In the genomic region with DNA sequence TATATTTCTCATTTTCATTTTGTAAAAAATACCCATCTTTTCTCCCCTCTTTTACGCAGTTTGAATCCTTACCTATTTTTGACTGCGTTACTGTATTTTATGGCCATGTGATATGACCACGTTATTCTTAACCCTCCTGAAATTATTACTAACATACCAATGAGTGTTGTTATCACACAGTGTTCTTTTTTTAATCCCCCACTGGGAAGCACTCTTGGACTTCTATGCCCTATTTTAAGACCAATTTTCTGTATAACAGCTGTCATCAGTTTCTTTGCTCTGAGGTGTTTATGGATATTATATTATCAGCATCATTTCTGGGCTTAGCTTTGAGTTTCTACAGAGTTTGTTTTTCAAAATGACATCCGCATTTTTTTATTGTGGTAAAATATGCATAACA, we compare ENCODE assay signal across 19 cellular contexts.
DNase-seq lines count a peak whose midpoint lies in the region; ATAC-seq, FAIRE-seq and TF ChIP-seq lines count a peak whose summit lies in the region.
"Had no signal": no experiment of that assay in that cellular context is flagged by ENCODE, and none has a peak within 500 bp of the region (broad histone marks: within the 10 kb centered on the region; RNA-seq: fewer than 3 reads in every experiment).

No MANE protein-coding gene starts in this region.

- H3K4me1 Mint-ChIP-seq in stimulated activated naive B cell treated with anti-CD40 and anti-IgM and Interleukin-4, amounts not matched to agents 10 μg/mL and 1 μg/mL and 100 μg/mL, for 72 hours = peaks cover 3 to 8% of the 10 kb centered on the region in 2 donors

- FAIRE-seq in A204.1 (lab: Jason Lieb, UNC) = peak; percentile 62
- FAIRE-seq: G401.6, GM12892 had no signal

- TF ChIP-seq CTCF in astrocyte of the spinal cord (IDR thresholded peaks at IDR 0.05; ENCODE audit: low read depth, low read length) = no peak

- H3K27me3 Mint-ChIP-seq in stimulated activated naive B cell treated with anti-CD40 and anti-IgM and Interleukin-4, amounts not matched to agents 10 μg/mL and 1 μg/mL and 100 μg/mL, for 72 hours = peaks cover 7 to 20% of the 10 kb centered on the region in 2 donors

- no peaks in the 10 kb centered on the region for H3K36me3 Mint-ChIP-seq in stimulated activated naive B cell treated with anti-CD40 and anti-IgM and Interleukin-4, amounts not matched to agents 10 μg/mL and 1 μg/mL and 100 μg/mL, for 72 hours
- H3K36me3 Mint-ChIP-seq: CD4-positive, alpha-beta memory T cell had no signal

- H3K9me3 Mint-ChIP-seq in stimulated activated naive B cell treated with anti-CD40 and anti-IgM and Interleukin-4, amounts not matched to agents 10 μg/mL and 1 μg/mL and 100 μg/mL, for 72 hours = no peaks in the 10 kb centered on the region
- H3K9me3 Mint-ChIP-seq: CD4-positive, alpha-beta memory T cell; HFFc6 had no signal

- ATAC-seq in Right ventricle myocardium superior (ENCODE audit: poor library complexity) (peak; percentile 85), left ventricle myocardium superior (peak; percentile 80)
- no peak for ATAC-seq in stimulated activated naive B cell treated with anti-CD40 and anti-IgM and Interleukin-4, amounts not matched to agents 10 μg/mL and 1 μg/mL and 100 μg/mL, for 72 hours (replicated peaks)

- DNase-seq in Right ventricle myocardium superior (no peak), cardiac septum (ENCODE audit: low spot score) (no peak), astrocyte of the spinal cord (ENCODE audit: low read depth, low spot score) (peak; percentile 14), left ventricle myocardium superior (no peak), LoVo (ENCODE audit: low spot score) (no peak), COR-L47 (lab: John Stamatoyannopoulos, UW) (no peak)
- no peak for DNase-seq in stimulated activated naive B cell treated with anti-CD40 and anti-IgM and Interleukin-4, amounts not matched to agents 10 μg/mL and 1 μg/mL and 100 μg/mL, for 72 hours
- DNase-seq: 8988T; C1 segment of cervical spinal cord; Caco-2; CD4-positive, alpha-beta memory T cell; DMS153; DND-41; GOT3; HFFc6 had no signal

- H3K4me3 Mint-ChIP-seq in stimulated activated naive B cell treated with anti-CD40 and anti-IgM and Interleukin-4, amounts not matched to agents 10 μg/mL and 1 μg/mL and 100 μg/mL, for 72 hours = no peak overlapping the region
- H3K4me3 Mint-ChIP-seq: CD4-positive, alpha-beta memory T cell; HFFc6 had no signal

- in situ Hi-C loops in astrocyte of the spinal cord (cut with HindIII; ENCODE audit: low sequenced_read_pairs) = no loop called here

- no peak overlapping the region for H3K4me3 ChIP-seq in astrocyte of the spinal cord (ENCODE audit: low read depth, low read length)
- H3K4me3 ChIP-seq: HAP-1 had no signal

- intact Hi-C loops in Right ventricle myocardium superior (cut with DNase I) (no loop called here), cardiac septum (cut with DNase I) (no loop called here), left ventricle myocardium superior (cut with micrococcal nuclease) (no loop called here)

- no peak overlapping the region for H3K27ac Mint-ChIP-seq in stimulated activated naive B cell treated with anti-CD40 and anti-IgM and Interleukin-4, amounts not matched to agents 10 μg/mL and 1 μg/mL and 100 μg/mL, for 72 hours
- H3K27ac Mint-ChIP-seq: CD4-positive, alpha-beta memory T cell; HFFc6 had no signal

Comparison
In these comparisons a context has a peak if more than half of its experiments do, and no peak if none do; other contexts are left out.
1. ATAC-seq: peak in Right ventricle myocardium superior (single experiment) and left ventricle myocardium superior (single experiment); none in stimulated activated naive B cell treated with anti-CD40 and anti-IgM and Interleukin-4, amounts not matched to agents 10 μg/mL and 1 μg/mL and 100 μg/mL, for 72 hours (0 of 2).